1 cellular context compared by ENCODE assay signal in genomic region chr7:13541326-13541725, GRCh38.
TF ChIP-seq lines count a peak whose summit lies in the region.

No MANE protein-coding gene starts in this region.

TF ChIP-seq in IMR-90, 13 proteins besides CTCF, POLR2A, EP300 and RAD21:
- TF ChIP-seq NFE2L2 (IDR thresholded peaks at IDR 0.05; ENCODE audit: low read depth, low read length), result no peak
- no peak for TF ChIP-seq CEBPB (IDR thresholded peaks at IDR 0.05; ENCODE audit: low read depth, low read length)
- no peak for TF ChIP-seq RFX5 (IDR thresholded peaks at IDR 0.05; ENCODE audit: low read depth, low read length)
- no peak for TF ChIP-seq CHD1 (IDR thresholded peaks at IDR 0.05; ENCODE audit: low read depth, low read length)
- no peak for TF ChIP-seq ELK1 (IDR thresholded peaks at IDR 0.05; ENCODE audit: borderline replicate concordance, low read depth, low read length)
- TF ChIP-seq MXI1 (IDR thresholded peaks at IDR 0.05; ENCODE audit: borderline replicate concordance, low read depth, low read length), result no peak
- no peak for TF ChIP-seq FOS (IDR thresholded peaks at IDR 0.05; ENCODE audit: low read depth, low read length)
- no peak for TF ChIP-seq BHLHE40 (IDR thresholded peaks at IDR 0.05; ENCODE audit: low read depth, low read length)
- no peak for TF ChIP-seq MAZ (IDR thresholded peaks at IDR 0.05; ENCODE audit: borderline replicate concordance, low read depth, low read length)
- no peak for TF ChIP-seq SMC3 (IDR thresholded peaks at IDR 0.05; ENCODE audit: low read depth, low read length)
- no peak for TF ChIP-seq RCOR1 (IDR thresholded peaks at IDR 0.05; ENCODE audit: insufficient replicate concordance, low read length)
- TF ChIP-seq, protein P1, sequence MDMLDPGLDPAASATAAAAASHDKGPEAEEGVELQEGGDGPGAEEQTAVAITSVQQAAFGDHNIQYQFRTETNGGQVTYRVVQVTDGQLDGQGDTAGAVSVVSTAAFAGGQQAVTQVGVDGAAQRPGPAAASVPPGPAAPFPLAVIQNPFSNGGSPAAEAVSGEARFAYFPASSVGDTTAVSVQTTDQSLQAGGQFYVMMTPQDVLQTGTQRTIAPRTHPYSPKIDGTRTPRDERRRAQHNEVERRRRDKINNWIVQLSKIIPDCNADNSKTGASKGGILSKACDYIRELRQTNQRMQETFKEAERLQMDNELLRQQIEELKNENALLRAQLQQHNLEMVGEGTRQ (IDR thresholded peaks at IDR 0.05; ENCODE audit: low read depth, low read length), result no peak
- TF ChIP-seq MAFK (IDR thresholded peaks at IDR 0.05; ENCODE audit: low read depth, low read length), result no peak
